ENCODE assay signal across 1 cellular context in the genomic region with DNA sequence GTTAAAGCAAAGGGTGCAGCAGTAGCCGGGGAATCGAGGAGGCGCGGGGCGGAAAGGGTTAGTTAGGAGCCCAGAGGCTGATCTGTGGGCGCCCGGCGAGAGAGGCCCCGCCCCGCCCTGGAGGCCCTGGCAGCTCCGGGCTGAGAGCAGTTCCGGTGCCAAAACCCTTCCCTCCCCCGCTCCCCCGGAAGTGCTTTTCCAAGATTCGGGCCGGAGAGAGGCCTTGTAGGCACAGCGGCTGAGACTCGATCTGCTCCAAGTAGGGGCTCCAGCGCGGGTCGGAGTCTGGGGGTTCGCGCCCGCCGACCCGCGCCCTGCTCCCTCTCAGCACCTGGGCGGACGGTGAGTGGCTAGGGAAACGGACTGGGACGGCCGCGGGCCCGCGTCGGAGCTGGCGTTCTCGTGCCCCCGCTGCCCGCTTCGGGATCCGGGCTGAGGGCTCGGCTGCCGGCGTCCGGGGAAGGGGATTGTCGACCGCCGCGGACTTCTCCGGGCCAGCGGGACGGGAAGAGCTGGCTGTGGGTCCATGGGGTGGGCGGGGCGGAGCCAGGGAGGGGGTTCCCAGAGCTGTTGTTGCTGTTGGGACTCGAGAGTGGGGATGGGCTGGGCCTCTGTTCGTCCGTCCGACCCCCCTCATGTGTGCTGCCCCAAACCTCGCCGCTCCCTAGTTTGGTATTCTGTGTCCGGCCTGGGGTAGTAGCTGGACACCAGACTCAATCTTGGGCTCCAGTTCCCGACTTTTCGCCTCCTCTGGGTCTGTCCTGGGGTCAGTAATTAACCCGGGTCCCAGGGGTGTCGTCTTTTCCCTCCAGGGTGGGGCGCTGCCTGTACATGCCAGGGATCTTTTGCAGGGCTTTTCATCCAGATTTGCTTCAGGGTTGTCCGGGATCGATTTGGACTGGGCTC.
TF ChIP-seq lines count a peak whose summit lies in the region.

A gene with protein sequence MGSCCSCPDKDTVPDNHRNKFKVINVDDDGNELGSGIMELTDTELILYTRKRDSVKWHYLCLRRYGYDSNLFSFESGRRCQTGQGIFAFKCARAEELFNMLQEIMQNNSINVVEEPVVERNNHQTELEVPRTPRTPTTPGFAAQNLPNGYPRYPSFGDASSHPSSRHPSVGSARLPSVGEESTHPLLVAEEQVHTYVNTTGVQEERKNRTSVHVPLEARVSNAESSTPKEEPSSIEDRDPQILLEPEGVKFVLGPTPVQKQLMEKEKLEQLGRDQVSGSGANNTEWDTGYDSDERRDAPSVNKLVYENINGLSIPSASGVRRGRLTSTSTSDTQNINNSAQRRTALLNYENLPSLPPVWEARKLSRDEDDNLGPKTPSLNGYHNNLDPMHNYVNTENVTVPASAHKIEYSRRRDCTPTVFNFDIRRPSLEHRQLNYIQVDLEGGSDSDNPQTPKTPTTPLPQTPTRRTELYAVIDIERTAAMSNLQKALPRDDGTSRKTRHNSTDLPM (plus strand): TSS at position 200 of the 906 bp plus-strand sequence. CDS start 98,643 bp downstream, outside the sequence.

TF ChIP-seq in HCT116, 20 proteins besides CTCF, POLR2A, EP300 and RAD21 (continued from another document):
- TF ChIP-seq, protein P1, sequence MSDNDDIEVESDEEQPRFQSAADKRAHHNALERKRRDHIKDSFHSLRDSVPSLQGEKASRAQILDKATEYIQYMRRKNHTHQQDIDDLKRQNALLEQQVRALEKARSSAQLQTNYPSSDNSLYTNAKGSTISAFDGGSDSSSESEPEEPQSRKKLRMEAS (IDR thresholded peaks at IDR 0.05): peak; percentile 52; the same call in 1 of the 2 replicates
- peak; percentile 45; the same call in 1 of the 2 replicates for TF ChIP-seq CBX3 (IDR thresholded peaks at IDR 0.05; ENCODE audit: low read depth)
- TF ChIP-seq TCF7L2 (IDR thresholded peaks at IDR 0.05; ENCODE audit: borderline replicate concordance, extremely low read depth, insufficient read depth, insufficient read length): peak; percentile 33
- TF ChIP-seq YY1 (IDR thresholded peaks at IDR 0.05; ENCODE audit: extremely low read depth, insufficient replicate concordance, low read depth, low read length): peak; percentile 80
- TF ChIP-seq EZH2 (IDR thresholded peaks at IDR 0.05): no peak
- TF ChIP-seq ZNF274 (IDR thresholded peaks at IDR 0.05; ENCODE audit: low read depth, low read length): no peak
- TF ChIP-seq, protein P2, sequence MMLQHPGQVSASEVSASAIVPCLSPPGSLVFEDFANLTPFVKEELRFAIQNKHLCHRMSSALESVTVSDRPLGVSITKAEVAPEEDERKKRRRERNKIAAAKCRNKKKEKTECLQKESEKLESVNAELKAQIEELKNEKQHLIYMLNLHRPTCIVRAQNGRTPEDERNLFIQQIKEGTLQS (IDR thresholded peaks at IDR 0.05): no peak
- TF ChIP-seq SRF (IDR thresholded peaks at IDR 0.05; ENCODE audit: low read depth): no peak
- peak; percentile 87 for TF ChIP-seq EGR1 (IDR thresholded peaks at IDR 0.05; ENCODE audit: low read depth)
- peak; percentile 98 for TF ChIP-seq ZFX (IDR thresholded peaks at IDR 0.05)
- TF ChIP-seq SIN3A (IDR thresholded peaks at IDR 0.05; ENCODE audit: low read depth): 0 out of 2 replicates have a peak, but pooled peaks have one; percentile 78
